Comparison of ENCODE assay signal across 15 cellular contexts in the genomic region with DNA sequence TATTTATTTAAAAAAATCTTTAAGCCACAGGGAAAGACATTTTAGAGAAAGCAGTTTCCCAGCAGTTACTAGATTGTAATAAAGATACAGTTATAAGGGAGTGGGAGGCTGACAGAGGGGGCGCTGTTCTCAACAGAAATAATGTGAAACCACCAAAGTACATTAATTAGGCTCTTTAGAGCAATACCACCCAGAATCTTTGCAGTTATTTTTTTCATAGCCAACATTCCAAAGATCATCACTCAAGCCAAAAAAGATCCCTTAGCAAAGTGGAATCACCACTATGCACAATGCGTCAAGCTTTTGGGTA.
A peak's percentile ranks its signal among the peaks of the same experiment; 100 is the strongest.
DNase-seq lines count a peak whose midpoint lies in the region; ATAC-seq and TF ChIP-seq lines count a peak whose summit lies in the region.
"Had no signal": no experiment of that assay in that cellular context is flagged by ENCODE, and none has a peak within 500 bp of the region (broad histone marks: within the 10 kb centered on the region; RNA-seq: fewer than 3 reads in every experiment).

No MANE protein-coding gene starts in this region.

- H2BK5ac ChIP-seq in trophoblast cell (ENCODE audit: low read depth, low read length, poor library complexity), result no peak overlapping the region

- H3K79me1 ChIP-seq in trophoblast cell (ENCODE audit: low read length), result no peaks in the 10 kb centered on the region

- no peak overlapping the region for H3K27ac Mint-ChIP-seq in stimulated activated naive CD8-positive, alpha-beta T cell treated with anti-CD3 and anti-CD28 coated beads, Interleukin-15, amount 100 ng/mL, for 72 hours
- H3K27ac Mint-ChIP-seq: activated CD8-positive, alpha-beta memory T cell treated with anti-CD3 and anti-CD28 coated beads, Interleukin-2, amount 10 ng/mL, durations not matched to agents 7 days and 5 days; activated naive CD4-positive, alpha-beta T cell treated with anti-CD3 and anti-CD28 coated beads, Interleukin-2, amount 10 ng/mL, durations not matched to agents 7 days and 5 days had no signal

- POLR2A ChIA-PET in A673 (lab: Charles Lee; ENCODE audit: low non-redundant PET), result no interaction called here
- POLR2A ChIA-PET in HEK293T (lab: Yijun Ruan, JAX), result no interaction called here

- DNase-seq in A673 (ENCODE audit: low spot score) (peak; percentile 11), HEK293T (ENCODE audit: extremely low spot score) (peak; percentile 6), SJCRH30 (peak in 1 of 2 experiments; percentile 13), iPS DF 6.9 (ENCODE audit: low read depth, low spot score) (peak; percentile 16), heart right ventricle (no peak), trophoblast cell (no peak)
- DNase-seq in stimulated activated naive CD8-positive, alpha-beta T cell treated with anti-CD3 and anti-CD28 coated beads, Interleukin-15, amount 100 ng/mL, for 72 hours, result no peak
- DNase-seq: activated CD8-positive, alpha-beta memory T cell treated with anti-CD3 and anti-CD28 coated beads, Interleukin-2, amount 10 ng/mL, durations not matched to agents 7 days and 5 days; activated naive CD4-positive, alpha-beta T cell treated with anti-CD3 and anti-CD28 coated beads, Interleukin-2, amount 10 ng/mL, durations not matched to agents 7 days and 5 days; effector memory CD4-positive, alpha-beta T cell; kidney; NCI-H1694; stimulated activated CD4-positive, alpha-beta T cell treated with anti-CD3 and anti-CD28 coated beads, Interleukin-12 subunit alpha, Interleukin-12 subunit beta, amount 100 ng/mL, for 4 hours had no signal

- H3K36me3 ChIP-seq in A673 (ENCODE audit: insufficient read depth, low read length, poor library complexity, severe bottlenecking), result no peaks in the 10 kb centered on the region
- no peaks in the 10 kb centered on the region for H3K36me3 ChIP-seq in SJCRH30
- no peaks in the 10 kb centered on the region for H3K36me3 ChIP-seq in iPS DF 6.9 (ENCODE audit: control insufficient read depth, insufficient read depth, low read length)
- H3K36me3 ChIP-seq in heart right ventricle, result no peaks in the 10 kb centered on the region
- no peaks in the 10 kb centered on the region for H3K36me3 ChIP-seq in trophoblast cell (ENCODE audit: control insufficient read depth in 1 of 2, insufficient read depth in 2 of 2, low read length in 2 of 2)

- WGBS in iPS DF 6.9 (ENCODE audit: insufficient coverage, insufficient read length), result no CpG with 5 or more reads among the region's 2 CpGs
- 49 to 54% methylated on average over 2 of the region's 2 CpGs for WGBS in heart right ventricle, 2 donors
- no CpG with 5 or more reads among the region's 2 CpGs for WGBS in trophoblast cell (ENCODE audit: extremely low coverage, insufficient coverage, insufficient read length)

- H2AFZ ChIP-seq in trophoblast cell (ENCODE audit: insufficient read depth, low read length, poor library complexity), result no peak overlapping the region
- H2AFZ ChIP-seq: parathyroid adenoma had no signal

- no peak overlapping the region for H4K91ac ChIP-seq in trophoblast cell (ENCODE audit: low read depth, low read length)

- CTCF ChIA-PET in A673 (lab: Charles Lee), result no interaction called here
- CTCF ChIA-PET in HEK293T (lab: Yijun Ruan, JAX), result no interaction called here

- BruUV-seq in A673 (replicated peaks; lab: Mats Ljungman, UMichigan), result no TSS peak

- H3K9me3 Mint-ChIP-seq in stimulated activated naive CD8-positive, alpha-beta T cell treated with anti-CD3 and anti-CD28 coated beads, Interleukin-15, amount 100 ng/mL, for 72 hours, result peaks cover 9 to 14% of the 10 kb centered on the region in 2 donors

- H2BK12ac ChIP-seq in trophoblast cell (ENCODE audit: low read length), result no peak overlapping the region

- H3K27me3 ChIP-seq in A673 (replicated peaks; ENCODE audit: insufficient read depth, low read depth, low read length, poor library complexity) (no peaks in the 10 kb centered on the region), SJCRH30 (no peaks in the 10 kb centered on the region), iPS DF 6.9 (ENCODE audit: control insufficient read depth, insufficient read depth, low read length) (no peaks in the 10 kb centered on the region), heart right ventricle (no peaks in the 10 kb centered on the region), trophoblast cell (ENCODE audit: insufficient read depth, low read length) (no peaks in the 10 kb centered on the region)

- peak; percentile 63 for TF ChIP-seq CTCF in A673 (conservative IDR thresholded peaks at IDR 0.05; ENCODE audit: low read depth, low read length)
- no peak for TF ChIP-seq CTCF in heart right ventricle (IDR thresholded peaks at IDR 0.05)

- H3K4me1 Mint-ChIP-seq in stimulated activated naive CD8-positive, alpha-beta T cell treated with anti-CD3 and anti-CD28 coated beads, Interleukin-15, amount 100 ng/mL, for 72 hours, result no peaks in the 10 kb centered on the region
- H3K4me1 Mint-ChIP-seq: activated CD8-positive, alpha-beta memory T cell treated with anti-CD3 and anti-CD28 coated beads, Interleukin-2, amount 10 ng/mL, durations not matched to agents 7 days and 5 days; activated naive CD4-positive, alpha-beta T cell treated with anti-CD3 and anti-CD28 coated beads, Interleukin-2, amount 10 ng/mL, durations not matched to agents 7 days and 5 days had no signal

- no peak overlapping the region for H3K9ac ChIP-seq in trophoblast cell (ENCODE audit: low read length)
- H3K9ac ChIP-seq: parathyroid adenoma had no signal

- no peak overlapping the region for H3K18ac ChIP-seq in trophoblast cell (ENCODE audit: low read length)

- H3K9me3 ChIP-seq in A673 (ENCODE audit: low read depth, low read length, poor library complexity, severe bottlenecking), result no peaks in the 10 kb centered on the region
- H3K9me3 ChIP-seq in SJCRH30 (replicated peaks), result no peaks in the 10 kb centered on the region
- no peaks in the 10 kb centered on the region for H3K9me3 ChIP-seq in iPS DF 6.9 (ENCODE audit: control insufficient read depth, insufficient read depth, low read length)
- peaks cover 0 to 25% (median 3%) of the 10 kb centered on the region in 11 donors for H3K9me3 ChIP-seq in heart right ventricle
- no peaks in the 10 kb centered on the region for H3K9me3 ChIP-seq in trophoblast cell (ENCODE audit: insufficient read depth, low read depth, low read length)

- H3K27ac ChIP-seq in A673 (ENCODE audit: low read depth, low read length, poor library complexity, severe bottlenecking), result no peak overlapping the region
- no peak overlapping the region for H3K27ac ChIP-seq in SJCRH30
- H3K27ac ChIP-seq in iPS DF 6.9 (ENCODE audit: low read length), result no peak overlapping the region
- no peak overlapping the region for H3K27ac ChIP-seq in heart right ventricle
- no peak overlapping the region for H3K27ac ChIP-seq in trophoblast cell (ENCODE audit: low read depth, low read length)
- H3K27ac ChIP-seq: parathyroid adenoma had no signal

- no peak overlapping the region for H3K4me3 Mint-ChIP-seq in stimulated activated naive CD8-positive, alpha-beta T cell treated with anti-CD3 and anti-CD28 coated beads, Interleukin-15, amount 100 ng/mL, for 72 hours
- H3K4me3 Mint-ChIP-seq: activated CD8-positive, alpha-beta memory T cell treated with anti-CD3 and anti-CD28 coated beads, Interleukin-2, amount 10 ng/mL, durations not matched to agents 7 days and 5 days; activated naive CD4-positive, alpha-beta T cell treated with anti-CD3 and anti-CD28 coated beads, Interleukin-2, amount 10 ng/mL, durations not matched to agents 7 days and 5 days had no signal

- intact Hi-C loops in A673 (cut with micrococcal nuclease; ENCODE audit: unreplicated experiment), result no loop called here
- intact Hi-C loops in heart right ventricle (cut with DNase I), result no loop called here

- no peaks in the 10 kb centered on the region for H3K27me3 Mint-ChIP-seq in stimulated activated naive CD8-positive, alpha-beta T cell treated with anti-CD3 and anti-CD28 coated beads, Interleukin-15, amount 100 ng/mL, for 72 hours
- H3K27me3 Mint-ChIP-seq: activated CD8-positive, alpha-beta memory T cell treated with anti-CD3 and anti-CD28 coated beads, Interleukin-2, amount 10 ng/mL, durations not matched to agents 7 days and 5 days; activated naive CD4-positive, alpha-beta T cell treated with anti-CD3 and anti-CD28 coated beads, Interleukin-2, amount 10 ng/mL, durations not matched to agents 7 days and 5 days had no signal

- H3K14ac ChIP-seq in trophoblast cell (ENCODE audit: low read length), result no peak overlapping the region

- H4K12ac ChIP-seq in trophoblast cell (ENCODE audit: low read depth, low read length), result no peak overlapping the region

- no peaks in the 10 kb centered on the region for H3K4me1 ChIP-seq in A673 (ENCODE audit: insufficient read depth, low read length, poor library complexity, severe bottlenecking)
- H3K4me1 ChIP-seq in SJCRH30, result no peaks in the 10 kb centered on the region
- no peaks in the 10 kb centered on the region for H3K4me1 ChIP-seq in iPS DF 6.9 (ENCODE audit: control insufficient read depth, insufficient read depth, low read length)
- no peaks in the 10 kb centered on the region for H3K4me1 ChIP-seq in heart right ventricle
- no peaks in the 10 kb centered on the region for H3K4me1 ChIP-seq in trophoblast cell (ENCODE audit: control insufficient read depth in 1 of 2, insufficient read depth in 2 of 2, low read length in 2 of 2)
- H3K4me1 ChIP-seq: parathyroid adenoma had no signal

- ATAC-seq in heart right ventricle (no peak), HG03135 (IDR thresholded peaks at IDR 0.05; ENCODE audit: unreplicated experiment) (no peak)
- ATAC-seq in stimulated activated naive CD8-positive, alpha-beta T cell treated with anti-CD3 and anti-CD28 coated beads, Interleukin-15, amount 100 ng/mL, for 72 hours, result no peak
- ATAC-seq: activated CD8-positive, alpha-beta memory T cell treated with anti-CD3 and anti-CD28 coated beads, Interleukin-2, amount 10 ng/mL, durations not matched to agents 7 days and 5 days had no signal

- peak overlapping the region; percentile 24 for H3K4me3 ChIP-seq in A673 (ENCODE audit: low read depth, low read length, poor library complexity, severe bottlenecking)
- peak overlapping the region; percentile 38 for H3K4me3 ChIP-seq in SJCRH30
- H3K4me3 ChIP-seq in iPS DF 6.9 (ENCODE audit: low read length), result no peak overlapping the region
- no peak overlapping the region for H3K4me3 ChIP-seq in heart right ventricle
- no peak overlapping the region for H3K4me3 ChIP-seq in trophoblast cell (ENCODE audit: low read depth, low read length)

- H3K4me2 ChIP-seq in trophoblast cell (ENCODE audit: low read length), result no peak overlapping the region

- H2BK120ac ChIP-seq in trophoblast cell (ENCODE audit: insufficient read depth, low read length, poor library complexity), result no peak overlapping the region

- no peak overlapping the region for H3K23ac ChIP-seq in trophoblast cell (ENCODE audit: low read length)

- H2AK5ac ChIP-seq in trophoblast cell (ENCODE audit: low read length), result no peak overlapping the region

- no peaks in the 10 kb centered on the region for H3K79me2 ChIP-seq in trophoblast cell (ENCODE audit: control insufficient read depth, insufficient read depth, low read length, poor library complexity)
- H3K79me2 ChIP-seq: parathyroid adenoma had no signal

- no peak overlapping the region for H3K4ac ChIP-seq in trophoblast cell (ENCODE audit: low read depth, low read length)

- H4K8ac ChIP-seq in trophoblast cell (ENCODE audit: low read depth, low read length), result no peak overlapping the region

TF ChIP-seq in HEK293T, 16 proteins besides CTCF, POLR2A, EP300 and RAD21 (continues in another document):
- TF ChIP-seq BHLHE40 (IDR thresholded peaks at IDR 0.05; ENCODE audit: borderline replicate concordance) (no peak), CTBP1 (IDR thresholded peaks at IDR 0.05; ENCODE audit: borderline replicate concordance) (no peak)

Comparison
In these comparisons a context has a peak if more than half of its experiments do, and no peak if none do; other contexts are left out.
1. DNase-seq: peak in A673 (single experiment), HEK293T (single experiment) and iPS DF 6.9 (single experiment); none in heart right ventricle (0 of 2), stimulated activated naive CD8-positive, alpha-beta T cell treated with anti-CD3 and anti-CD28 coated beads, Interleukin-15, amount 100 ng/mL, for 72 hours (0 of 2) and trophoblast cell (0 of 2).
2. H3K4me3 ChIP-seq: peak in A673 (single experiment) and SJCRH30 (single experiment); none in iPS DF 6.9 (single experiment), heart right ventricle (0 of 10) and trophoblast cell (single experiment).